7 cellular contexts compared by ENCODE assay signal in genomic region chr7:47945261-47946015, GRCh38. TPM values are rescaled to one million over a fixed set of nuclear protein-coding genes. Genes with fewer than 3 reads are reported as not detected.
A peak's percentile ranks its signal among the peaks of the same experiment; 100 is the strongest.
DNase-seq lines count a peak whose midpoint lies in the region; ATAC-seq and TF ChIP-seq lines count a peak whose summit lies in the region.

No MANE protein-coding gene starts in this region.

- no peaks in the 10 kb centered on the region for H3K4me1 ChIP-seq in endodermal cell (ENCODE audit: control insufficient read depth, insufficient read depth, low read length)

- H3K27ac ChIP-seq in endodermal cell (ENCODE audit: low read depth, low read length), result no peak overlapping the region

- H3K36me3 Mint-ChIP-seq in endodermal cell (ENCODE audit: low read depth) (no peaks in the 10 kb centered on the region), naive B cell (no peaks in the 10 kb centered on the region)
- H3K36me3 Mint-ChIP-seq in stimulated activated memory B cell treated with anti-CD40 and anti-IgM and Interleukin-4, amounts not matched to agents 10 μg/mL and 1 μg/mL and 100 μg/mL, for 72 hours, result no peaks in the 10 kb centered on the region

- WGBS in endodermal cell (ENCODE audit: insufficient coverage in 1 of 2, insufficient read length in 1 of 2), 2 experiments, result 33 to 58% methylated on average over 3 to 8 of the region's 8 CpGs

- no peaks in the 10 kb centered on the region for H3K27me3 ChIP-seq in endodermal cell (ENCODE audit: control insufficient read depth, insufficient read depth, low read length, poor library complexity, severe bottlenecking)

- H3K4me3 Mint-ChIP-seq in endodermal cell (no peak overlapping the region), naive B cell (no peak overlapping the region)
- H3K4me3 Mint-ChIP-seq in stimulated activated memory B cell treated with anti-CD40 and anti-IgM and Interleukin-4, amounts not matched to agents 10 μg/mL and 1 μg/mL and 100 μg/mL, for 72 hours, result no peak overlapping the region

- H3K36me3 ChIP-seq in endodermal cell (ENCODE audit: control insufficient read depth, insufficient read depth, low read length), result no peaks in the 10 kb centered on the region

- H3K4me3 ChIP-seq in endodermal cell (ENCODE audit: low read length), result no peak overlapping the region

- no peak overlapping the region for H3K9ac ChIP-seq in endodermal cell (ENCODE audit: extremely low read depth, low read length, poor library complexity, severe bottlenecking)

- TF ChIP-seq CTCF in GM10266 (IDR thresholded peaks at IDR 0.05; ENCODE audit: control insufficient read depth, insufficient read depth, low read depth, missing control alignments) (peak; percentile 82), endodermal cell (conservative IDR thresholded peaks at IDR 0.05) (peak; percentile 91)

- no peaks in the 10 kb centered on the region for H3K9me3 ChIP-seq in endodermal cell (ENCODE audit: control insufficient read depth, low read length)

- DNase-seq in GM10266 (ENCODE audit: extremely low spot score) (peak; percentile 55), NCI-H460 (ENCODE audit: extremely low read depth, low read depth) (peak; percentile 71), endodermal cell (peak; percentile 91), naive B cell (peak; percentile 49)
- DNase-seq in activated CD8-positive, alpha-beta memory T cell treated with anti-CD3 and anti-CD28 coated beads for 1 hour (ENCODE audit: extremely low read depth in 1 of 2, low read depth in 1 of 2), result peak; percentile 57 to 65

- no peak overlapping the region for H3K27ac Mint-ChIP-seq in endodermal cell
- H3K27ac Mint-ChIP-seq in naive B cell, result no peak overlapping the region
- no peak overlapping the region for H3K27ac Mint-ChIP-seq in stimulated activated memory B cell treated with anti-CD40 and anti-IgM and Interleukin-4, amounts not matched to agents 10 μg/mL and 1 μg/mL and 100 μg/mL, for 72 hours

- H3K4me1 Mint-ChIP-seq in endodermal cell (peaks cover 16% of the 10 kb centered on the region), naive B cell (no peaks in the 10 kb centered on the region)
- H3K4me1 Mint-ChIP-seq in stimulated activated memory B cell treated with anti-CD40 and anti-IgM and Interleukin-4, amounts not matched to agents 10 μg/mL and 1 μg/mL and 100 μg/mL, for 72 hours, result no peaks in the 10 kb centered on the region

- H3K9me3 Mint-ChIP-seq in endodermal cell, result no peaks in the 10 kb centered on the region
- H3K9me3 Mint-ChIP-seq in naive B cell, result no peaks in the 10 kb centered on the region
- H3K9me3 Mint-ChIP-seq in stimulated activated memory B cell treated with anti-CD40 and anti-IgM and Interleukin-4, amounts not matched to agents 10 μg/mL and 1 μg/mL and 100 μg/mL, for 72 hours, result no peaks in the 10 kb centered on the region

- peaks cover 6% of the 10 kb centered on the region for H3K27me3 Mint-ChIP-seq in endodermal cell (ENCODE audit: insufficient read depth)
- H3K27me3 Mint-ChIP-seq in naive B cell, result peaks cover 0 to 8% (median 0%) of the 10 kb centered on the region in 3 donors
- no peaks in the 10 kb centered on the region for H3K27me3 Mint-ChIP-seq in stimulated activated memory B cell treated with anti-CD40 and anti-IgM and Interleukin-4, amounts not matched to agents 10 μg/mL and 1 μg/mL and 100 μg/mL, for 72 hours

- ATAC-seq in HG02678 (IDR thresholded peaks at IDR 0.05; ENCODE audit: unreplicated experiment) (peak; percentile 60), naive B cell (ENCODE audit: low read depth in 2 of 2) (peak; percentile 37 to 48)
- peak; percentile 67 for ATAC-seq in stimulated activated memory B cell treated with anti-CD40 and anti-IgM and Interleukin-4, amounts not matched to agents 10 μg/mL and 1 μg/mL and 100 μg/mL, for 72 hours

RNA-seq across cellular contexts. Expression of gene PKD1L1, which starts 2.8 kb away (rescaled TPM):
- 0.05 TPM in 1 of 2 replicates, not detected in the other for total RNA-seq in NCI-H460 (2014; rRNA removed; shearing (Covaris generic))
- polyA plus RNA-seq in NCI-H460 (2014; cell fraction: nucleus; rRNA removed), result 0.03 and 0.04 TPM in 2 replicates
- under 1 TPM; 0.13 to 0.20 TPM for total RNA-seq in endodermal cell
- 0.18 TPM for polyA plus RNA-seq in endodermal cell (2013, experiment 1 of 2)
- polyA plus RNA-seq in endodermal cell (2013, experiment 2 of 2), result 0.08 TPM
- under 1 TPM in 3 of 6 donors, not detected in 3; 0.05 to 0.30 (median 0.15) TPM for polyA plus RNA-seq in naive B cell (ENCODE audit: low read depth in 6 of 6)

RNA-seq across cellular contexts. Expression of gene HUS1, which starts 34.0 kb away (rescaled TPM):
- 22.1 and 28.2 TPM in 2 replicates for total RNA-seq in NCI-H460 (2014; rRNA removed; shearing (Covaris generic))
- 30.9 and 35.7 TPM in 2 replicates for polyA plus RNA-seq in NCI-H460 (2014; cell fraction: nucleus; rRNA removed)
- total RNA-seq in endodermal cell, result 10 to 100 TPM; 37.0 to 42.5 TPM
- polyA plus RNA-seq in endodermal cell (2013, experiment 1 of 2), result 19.0 TPM
- polyA plus RNA-seq in endodermal cell (2013, experiment 2 of 2), result 21.8 TPM
- 10 to 100 TPM; 34.1 to 57.3 (median 43.5) TPM for polyA plus RNA-seq in naive B cell (ENCODE audit: low read depth in 6 of 6)
